Comparison of ENCODE assay signal across 8 cellular contexts in genomic region chr17:17900615-17901520, GRCh38.
A peak's percentile ranks its signal among the peaks of the same experiment; 100 is the strongest.
DNase-seq lines count a peak whose midpoint lies in the region; ATAC-seq and TF ChIP-seq lines count a peak whose summit lies in the region.

No MANE protein-coding gene starts in this region.

- TF ChIP-seq CTCF in natural killer cell (IDR thresholded peaks at IDR 0.05): no peak

- peak; percentile 56 for DNase-seq in HK-2 (ENCODE audit: unreplicated experiment)
- peak; percentile 84 for DNase-seq in SW480 (ENCODE audit: low spot score)
- peak; percentile 86 for DNase-seq in glomerular visceral epithelial cell (ENCODE audit: extremely low spot score)
- peak; percentile 94 for DNase-seq in skeletal muscle cell (ENCODE audit: low read depth)
- DNase-seq in natural killer cell: no peak
- no peak for DNase-seq in central memory CD4-positive, alpha-beta T cell
- no peak for DNase-seq in NCI-H774 (lab: John Stamatoyannopoulos, UW)

- no peaks in the 10 kb centered on the region for H3K27me3 Mint-ChIP-seq in natural killer cell (ENCODE audit: low read depth in 2 of 2)

- no peaks in the 10 kb centered on the region for H3K9me3 Mint-ChIP-seq in natural killer cell

- intact Hi-C loops in natural killer cell (cut with micrococcal nuclease): no loop called here

- H3K4me1 Mint-ChIP-seq in natural killer cell: peaks cover 0 to 5% of the 10 kb centered on the region in 2 donors

- no peak overlapping the region for H3K4me3 ChIP-seq in skeletal muscle cell (ENCODE audit: low read depth, low read length)

- no peak overlapping the region for H3K27ac Mint-ChIP-seq in natural killer cell

- H3K36me3 Mint-ChIP-seq in natural killer cell: no peaks in the 10 kb centered on the region

- ATAC-seq in GM19395 (IDR thresholded peaks at IDR 0.05; ENCODE audit: unreplicated experiment): no peak
- no peak for ATAC-seq in natural killer cell

- H3K4me3 Mint-ChIP-seq in natural killer cell: no peak overlapping the region

Comparison
In these comparisons a context has a peak if more than half of its experiments do, and no peak if none do; other contexts are left out.
1. DNase-seq: peak in HK-2 (single experiment), SW480 (single experiment), glomerular visceral epithelial cell (single experiment) and skeletal muscle cell (single experiment); none in natural killer cell (single experiment), central memory CD4-positive, alpha-beta T cell (single experiment) and NCI-H774 (single experiment).